ENCODE assay signal across 8 cellular contexts in genomic region chr9:81729141-81729540, GRCh38. TPM values are rescaled to one million over a fixed set of nuclear protein-coding genes. Genes with fewer than 3 reads are reported as not detected.
DNase-seq lines count a peak whose midpoint lies in the region; ATAC-seq and TF ChIP-seq lines count a peak whose summit lies in the region.

No MANE protein-coding gene starts in this region.

- H2BK15ac ChIP-seq in mesendoderm (replicated peaks; ENCODE audit: low read depth), result no peak overlapping the region

- CTCF ChIA-PET in activated B cell treated with CpG ODN at 0.5 μM for 24 hours (lab: Charles Lee) (no interaction called here), RWPE1 (lab: Yijun Ruan, JAX) (interaction anchor here (0.6 kb wide), 1 partner anchor 9 kb away, joined by 3 read pairs; no protein-coding TSS in a partner anchor)

- H2BK120ac ChIP-seq in mesendoderm (ENCODE audit: low read depth, low read length), result no peak overlapping the region

- H3K4me3 ChIP-seq in mesendoderm (ENCODE audit: low read length), result no peak overlapping the region

- no peak overlapping the region for H4K5ac ChIP-seq in mesendoderm (ENCODE audit: low read length)

- DNase-seq in activated B cell treated with CpG ODN at 0.5 μM for 24 hours, result no peak
- DNase-seq in mucosa of gallbladder (ENCODE audit: low spot score), result no peak
- DNase-seq in NCI-H345 treated with DMSO at 0.1 percent for 48 hours (lab: John Stamatoyannopoulos, UW; ENCODE audit: unreplicated experiment), result no peak
- no peak for DNase-seq in RWPE1 (ENCODE audit: low spot score)
- DNase-seq in mesendoderm, result no peak

- H3K23ac ChIP-seq in mesendoderm (ENCODE audit: low read length), result no peak overlapping the region

- POLR2A ChIA-PET in activated B cell treated with CpG ODN at 0.5 μM for 24 hours (lab: Charles Lee), result no interaction called here
- POLR2A ChIA-PET in RWPE1 (lab: Yijun Ruan, JAX; ENCODE audit: low non-redundant PET), result interaction anchor here (0.5 kb wide), 1 partner anchor 12 kb away, joined by 4 read pairs; no protein-coding TSS in a partner anchor

- no peaks in the 10 kb centered on the region for H3K36me3 ChIP-seq in mesendoderm (ENCODE audit: control insufficient read depth, insufficient read depth, low read length)

- peaks cover 23% of the 10 kb centered on the region for H3K4me1 Mint-ChIP-seq in activated B cell treated with CpG ODN at 0.5 μM for 24 hours

- H3K27ac Mint-ChIP-seq in activated B cell treated with CpG ODN at 0.5 μM for 24 hours, result peak overlapping the region; percentile 76

- peak overlapping the region; percentile 76 for H3K4me3 Mint-ChIP-seq in activated B cell treated with CpG ODN at 0.5 μM for 24 hours

- H3K27ac ChIP-seq in RWPE1 (no peak overlapping the region), mesendoderm (ENCODE audit: low read depth, low read length) (no peak overlapping the region)

- intact Hi-C loops in activated B cell treated with CpG ODN at 0.5 μM for 24 hours (cut with micrococcal nuclease), result loop anchor here (1.0 to 10.0 kb wide), 6 partner anchors 40 to 563 kb away; partner anchors contain the start of gene TLE1

- no CpG with 5 or more reads among the region's 4 CpGs for WGBS in mesendoderm (ENCODE audit: extremely low coverage, insufficient coverage, low lambda C conversion rate)

- no peak overlapping the region for H2AK5ac ChIP-seq in mesendoderm (ENCODE audit: low read length)

- ATAC-seq in GM18519 (IDR thresholded peaks at IDR 0.05; ENCODE audit: low FRiP score, unreplicated experiment), result peak; percentile 86
- peak; percentile 79 for ATAC-seq in GM21526 (IDR thresholded peaks at IDR 0.05; ENCODE audit: low FRiP score, unreplicated experiment)
- peak; percentile 81 for ATAC-seq in HG03280 (IDR thresholded peaks at IDR 0.05; ENCODE audit: unreplicated experiment)
- peak; percentile 72 for ATAC-seq in activated B cell treated with CpG ODN at 0.5 μM for 24 hours (ENCODE audit: low read depth)

- TF ChIP-seq CTCF in activated B cell treated with CpG ODN at 0.5 μM for 24 hours (IDR thresholded peaks at IDR 0.05), result no peak
- TF ChIP-seq CTCF in RWPE1 (conservative IDR thresholded peaks at IDR 0.05; ENCODE audit: low read depth), result no peak

- H3K27me3 ChIP-seq in mesendoderm (ENCODE audit: insufficient read depth, low read length, poor library complexity), result no peaks in the 10 kb centered on the region

- H3K4ac ChIP-seq in mesendoderm (ENCODE audit: low read depth, low read length), result no peak overlapping the region

- H3K36me3 Mint-ChIP-seq in activated B cell treated with CpG ODN at 0.5 μM for 24 hours (ENCODE audit: low read depth), result no peaks in the 10 kb centered on the region

- no peak overlapping the region for H3K9ac ChIP-seq in mesendoderm (ENCODE audit: low read length)

- H2BK5ac ChIP-seq in mesendoderm (ENCODE audit: low read length), result no peak overlapping the region

- no peaks in the 10 kb centered on the region for H3K79me2 ChIP-seq in mesendoderm (ENCODE audit: control insufficient read depth, insufficient read depth, low read length)

- H3K27me3 Mint-ChIP-seq in activated B cell treated with CpG ODN at 0.5 μM for 24 hours, result no peaks in the 10 kb centered on the region

- no peaks in the 10 kb centered on the region for H3K9me3 Mint-ChIP-seq in activated B cell treated with CpG ODN at 0.5 μM for 24 hours

- H4K8ac ChIP-seq in mesendoderm (ENCODE audit: low read depth, low read length), result no peak overlapping the region

- H3K18ac ChIP-seq in mesendoderm (ENCODE audit: low read length), result no peak overlapping the region

- H3K56ac ChIP-seq in mesendoderm (ENCODE audit: low read length), result no peak overlapping the region

- no peak overlapping the region for H3K4me2 ChIP-seq in mesendoderm (ENCODE audit: low read length)

- no peaks in the 10 kb centered on the region for H3K4me1 ChIP-seq in mesendoderm (ENCODE audit: control insufficient read depth, low read depth, low read length)

- H3K79me1 ChIP-seq in mesendoderm (ENCODE audit: low read length), result no peaks in the 10 kb centered on the region

RNA-seq across cellular contexts. Expression of gene TLE1, which starts 39.8 kb away (rescaled TPM):
- total RNA-seq in activated B cell treated with CpG ODN at 0.5 μM for 24 hours (15.6 and 16.3 TPM in 2 replicates), mucosa of gallbladder (70.1 TPM)
- polyA plus RNA-seq in mesendoderm (2013, experiment 1 of 2), result 35.4 TPM
- polyA plus RNA-seq in mesendoderm (2013, experiment 2 of 2), result 37.2 TPM
